Comparison of ENCODE assay signal across 8 cellular contexts in genomic region chr17:77887464-77888241, GRCh38.
DNase-seq lines count a peak whose midpoint lies in the region; ATAC-seq and TF ChIP-seq lines count a peak whose summit lies in the region.

No MANE protein-coding gene starts in this region.

- intact Hi-C loops in esophagus muscularis mucosa (cut with DNase I), result no loop called here

- no peaks in the 10 kb centered on the region for H3K27me3 ChIP-seq in esophagus muscularis mucosa
- H3K27me3 ChIP-seq in muscle layer of colon (ENCODE audit: control insufficient read depth in 1 of 2, insufficient read depth in 2 of 2, low read length in 2 of 2), result no peaks in the 10 kb centered on the region

- no peaks in the 10 kb centered on the region for H3K36me3 ChIP-seq in esophagus muscularis mucosa
- H3K36me3 ChIP-seq in muscle layer of colon (ENCODE audit: insufficient read depth, low read length), result no peaks in the 10 kb centered on the region

- H3K4me1 ChIP-seq in esophagus muscularis mucosa, result peaks cover 12 to 24% (median 16%) of the 10 kb centered on the region in 4 donors
- H3K4me1 ChIP-seq in muscle layer of colon (ENCODE audit: insufficient read depth, low read length), result peaks cover 20% of the 10 kb centered on the region

- peak overlapping the region; percentile 52 to 67 (median 62) for H3K4me3 ChIP-seq in esophagus muscularis mucosa
- H3K4me3 ChIP-seq in muscle layer of colon (ENCODE audit: low read depth in 1 of 2, low read length in 2 of 2), result peak overlapping the region; percentile 62 to 74

- peak; percentile 32 for TF ChIP-seq POLR2A in esophagus muscularis mucosa (IDR thresholded peaks at IDR 0.05; ENCODE audit: low read depth)

- ATAC-seq in GM18520 (IDR thresholded peaks at IDR 0.05; ENCODE audit: unreplicated experiment), result no peak

- peak overlapping the region; percentile 37 for H3K9ac ChIP-seq in muscle layer of colon (ENCODE audit: low read length)

- H3K27ac ChIP-seq in esophagus muscularis mucosa (replicated peaks in 1 of 4), result peak overlapping the region; percentile 72 to 81 (median 79)
- H3K27ac ChIP-seq in muscle layer of colon (ENCODE audit: low read depth, low read length), result peak overlapping the region; percentile 64

- H3K9me3 ChIP-seq in esophagus muscularis mucosa, result no peaks in the 10 kb centered on the region
- no peaks in the 10 kb centered on the region for H3K9me3 ChIP-seq in muscle layer of colon (ENCODE audit: low read length)

- no peak for TF ChIP-seq EP300 in esophagus muscularis mucosa (IDR thresholded peaks at IDR 0.05)

- DNase-seq in Daoy (ENCODE audit: low read depth) (peak; percentile 68), NCI-H510A treated with DMSO at 0.1 percent for 48 hours (lab: John Stamatoyannopoulos, UW) (peak; percentile 94), activated T-helper 1 cell treated with Interleukin-2 at 50 U/mL for 16 hours (ENCODE audit: low read depth) (peak; percentile 65), esophagus muscularis mucosa (ENCODE audit: extremely low spot score) (peak; percentile 97), COLO829 (ENCODE audit: low spot score) (no peak)
- peak; percentile 46 to 54 for DNase-seq in stimulated activated CD8-positive, alpha-beta memory T cell treated with anti-CD3 and anti-CD28 coated beads, Interleukin-7, amount 100 ng/mL, for 1 hour (ENCODE audit: low read depth in 2 of 2)

- no peak for TF ChIP-seq CTCF in esophagus muscularis mucosa (IDR thresholded peaks at IDR 0.05)

- WGBS in esophagus muscularis mucosa, result 9% methylated on average over 37 of the region's 44 CpGs
